ENCODE assay signal across 8 cellular contexts in the genomic region with DNA sequence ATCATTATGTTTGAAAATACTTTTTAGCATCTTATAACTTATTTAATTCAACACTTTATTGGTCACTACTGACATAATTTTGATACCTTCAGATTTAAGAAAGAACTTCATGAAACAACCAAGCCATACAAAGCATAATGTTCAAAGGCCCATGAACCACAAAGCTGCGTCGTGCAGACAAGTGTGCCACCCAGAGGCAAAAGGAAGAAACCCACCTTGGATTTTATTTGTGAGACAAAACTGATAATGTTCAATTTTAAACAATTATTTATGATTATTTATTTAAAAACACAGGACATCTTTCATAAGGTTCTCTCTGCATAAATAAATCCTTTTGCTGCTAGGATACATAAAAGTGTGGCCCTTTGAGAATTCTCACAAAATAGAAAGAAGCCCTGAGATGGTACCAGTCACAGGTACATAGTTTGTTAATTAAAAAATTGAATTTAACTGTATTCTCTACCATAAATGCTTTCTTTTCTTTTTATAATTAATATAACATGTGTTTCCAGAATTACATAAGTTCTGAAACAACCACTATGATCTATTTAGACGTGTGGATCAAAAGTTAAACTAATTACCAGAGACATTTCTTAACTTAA.
DNase-seq lines count a peak whose midpoint lies in the region; ATAC-seq and TF ChIP-seq lines count a peak whose summit lies in the region.

No MANE protein-coding gene starts in this region.

- no peak overlapping the region for H3K4me3 Mint-ChIP-seq in WTC11

- ATAC-seq in WTC11 = no peak

- POLR2A ChIA-PET in WTC11 (lab: Charles Lee) = interaction anchor here (0.6 kb wide), 1 partner anchor 1983 kb away, joined by 5 read pairs; no protein-coding TSS in a partner anchor

- no peak overlapping the region for H3K27ac Mint-ChIP-seq in WTC11

- H3K4me3 ChIP-seq in GM12875 (ENCODE audit: low read depth, low read length) = no peak overlapping the region
- no peak overlapping the region for H3K4me3 ChIP-seq in skeletal muscle cell (ENCODE audit: low read depth, low read length)

- DNase-seq in Ammon's horn (ENCODE audit: low spot score) = peak; percentile 72
- peak; percentile 20 for DNase-seq in NCI-H2107 (lab: John Stamatoyannopoulos, UW)
- DNase-seq in WTC11 (ENCODE audit: low spot score) = peak; percentile 19
- peak; percentile 29 for DNase-seq in foreskin melanocyte
- peak; percentile 12 for DNase-seq in skeletal muscle cell (ENCODE audit: low read depth)
- DNase-seq in NK-92 treated with Interleukin-12 subunit alpha and Interleukin-12 subunit beta, amount 100 ng/mL, for 24 hours (lab: John Stamatoyannopoulos, UW) = no peak
- DNase-seq in effector CD8-positive, alpha-beta T cell (lab: John Stamatoyannopoulos, UW) = no peak

- no peaks in the 10 kb centered on the region for H3K4me1 Mint-ChIP-seq in WTC11

- peaks cover 5% of the 10 kb centered on the region; the same call in 1 of the 2 replicates for H3K36me3 Mint-ChIP-seq in WTC11

- CTCF ChIA-PET in WTC11 (lab: Charles Lee) = interaction anchor here (0.7 to 1.5 kb wide), 3 partner anchors 25 to 159 kb away, joined by 3 to 7 read pairs (median 3); no protein-coding TSS in a partner anchor

- H3K27me3 Mint-ChIP-seq in WTC11 (ENCODE audit: low read depth) = no peaks in the 10 kb centered on the region

- H3K9me3 Mint-ChIP-seq in WTC11 = no peaks in the 10 kb centered on the region

- TF ChIP-seq CTCF in GM12875 (IDR thresholded peaks at IDR 0.05; ENCODE audit: borderline replicate concordance, insufficient read depth, low read depth, low read length) (peak; percentile 53; the same call in 1 of the 2 replicates), WTC11 (IDR thresholded peaks at IDR 0.05) (peak; percentile 52)

TF ChIP-seq in WTC11, 78 proteins besides CTCF, POLR2A, EP300 and RAD21:
- TF ChIP-seq ZNF423 (CRISPR knock-in tag; IDR thresholded peaks at IDR 0.05) = no peak
- TF ChIP-seq, protein P1, sequence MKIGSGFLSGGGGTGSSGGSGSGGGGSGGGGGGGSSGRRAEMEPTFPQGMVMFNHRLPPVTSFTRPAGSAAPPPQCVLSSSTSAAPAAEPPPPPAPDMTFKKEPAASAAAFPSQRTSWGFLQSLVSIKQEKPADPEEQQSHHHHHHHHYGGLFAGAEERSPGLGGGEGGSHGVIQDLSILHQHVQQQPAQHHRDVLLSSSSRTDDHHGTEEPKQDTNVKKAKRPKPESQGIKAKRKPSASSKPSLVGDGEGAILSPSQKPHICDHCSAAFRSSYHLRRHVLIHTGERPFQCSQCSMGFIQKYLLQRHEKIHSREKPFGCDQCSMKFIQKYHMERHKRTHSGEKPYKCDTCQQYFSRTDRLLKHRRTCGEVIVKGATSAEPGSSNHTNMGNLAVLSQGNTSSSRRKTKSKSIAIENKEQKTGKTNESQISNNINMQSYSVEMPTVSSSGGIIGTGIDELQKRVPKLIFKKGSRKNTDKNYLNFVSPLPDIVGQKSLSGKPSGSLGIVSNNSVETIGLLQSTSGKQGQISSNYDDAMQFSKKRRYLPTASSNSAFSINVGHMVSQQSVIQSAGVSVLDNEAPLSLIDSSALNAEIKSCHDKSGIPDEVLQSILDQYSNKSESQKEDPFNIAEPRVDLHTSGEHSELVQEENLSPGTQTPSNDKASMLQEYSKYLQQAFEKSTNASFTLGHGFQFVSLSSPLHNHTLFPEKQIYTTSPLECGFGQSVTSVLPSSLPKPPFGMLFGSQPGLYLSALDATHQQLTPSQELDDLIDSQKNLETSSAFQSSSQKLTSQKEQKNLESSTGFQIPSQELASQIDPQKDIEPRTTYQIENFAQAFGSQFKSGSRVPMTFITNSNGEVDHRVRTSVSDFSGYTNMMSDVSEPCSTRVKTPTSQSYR (CRISPR knock-in tag; IDR thresholded peaks at IDR 0.05) = no peak

Comparison
In these comparisons a context has a peak if more than half of its experiments do, and no peak if none do; other contexts are left out.
1. DNase-seq: peak in Ammon's horn (single experiment), NCI-H2107 (single experiment), WTC11 (single experiment), foreskin melanocyte (single experiment) and skeletal muscle cell (single experiment); none in NK-92 treated with Interleukin-12 subunit alpha and Interleukin-12 subunit beta, amount 100 ng/mL, for 24 hours (single experiment) and effector CD8-positive, alpha-beta T cell (single experiment).